8 cellular contexts compared by ENCODE assay signal in genomic region chr20:63537525-63538203, GRCh38.
DNase-seq lines count a peak whose midpoint lies in the region; ATAC-seq and TF ChIP-seq lines count a peak whose summit lies in the region.

No MANE protein-coding gene starts in this region.

- DNase-seq in NCI-H1694 treated with DMSO at 0.1 percent for 48 hours (lab: John Stamatoyannopoulos, UW) (peak; percentile 58), T-helper 22 cell (ENCODE audit: low read depth) (peak; percentile 87), astrocyte of the hippocampus (ENCODE audit: low read depth, low spot score) (peak; percentile 92), iPS DF 4.7 (ENCODE audit: extremely low read depth, low spot score) (peak; percentile 58), skeletal muscle cell (ENCODE audit: low read depth) (peak; percentile 58)

- peak overlapping the region; percentile 26 for H3K4me3 ChIP-seq in skeletal muscle cell (ENCODE audit: low read depth, low read length)

- peak overlapping the region; percentile 64 for H3K27ac ChIP-seq in 22Rv1

- ATAC-seq in GM18502 (IDR thresholded peaks at IDR 0.05; ENCODE audit: poor library complexity, unreplicated experiment), result peak; percentile 78
- peak; percentile 91 for ATAC-seq in HG02943 (IDR thresholded peaks at IDR 0.05; ENCODE audit: low read depth, unreplicated experiment)

- TF ChIP-seq CTCF in 22Rv1 (IDR thresholded peaks at IDR 0.05), result peak; percentile 84

Comparison
In these comparisons a context has a peak if more than half of its experiments do, and no peak if none do; other contexts are left out.
1. Peak in every context shown above with its lines: DNase-seq, ATAC-seq, H3K4me3 ChIP-seq and H3K27ac ChIP-seq.